9 cellular contexts compared by ENCODE assay signal in the genomic region with DNA sequence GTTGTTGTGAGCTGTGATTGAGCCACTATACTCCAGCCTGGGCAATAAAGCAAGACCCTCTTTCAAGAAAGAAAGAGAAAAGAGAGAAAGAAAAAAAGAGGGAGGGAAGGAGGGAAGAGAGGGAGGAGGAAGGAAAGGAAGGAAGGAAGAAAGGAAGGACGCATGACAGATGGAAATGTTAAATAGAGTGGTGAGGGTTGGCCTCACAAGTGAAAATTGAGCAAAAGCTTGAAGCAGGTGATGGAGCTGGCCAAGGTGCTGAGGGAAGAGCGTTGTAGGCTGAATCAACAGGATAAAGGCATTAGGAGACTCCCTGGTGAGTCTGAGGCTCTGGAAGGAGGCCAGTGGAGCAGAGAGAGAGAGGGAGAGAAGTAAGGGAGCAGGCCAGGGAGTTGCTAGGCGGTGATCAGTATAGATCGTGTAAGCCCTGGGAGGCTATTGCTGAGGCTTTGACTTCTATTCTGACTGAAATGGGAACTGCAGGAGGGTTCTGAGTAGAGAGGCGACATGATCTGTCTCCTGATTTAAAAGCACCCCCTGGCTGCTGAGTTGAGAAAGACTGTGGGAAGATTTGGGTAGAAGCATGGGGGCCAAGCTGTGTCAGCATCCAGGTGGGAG. TPM values are rescaled to one million over a fixed set of nuclear protein-coding genes. Genes with fewer than 3 reads are reported as not detected.
DNase-seq lines count a peak whose midpoint lies in the region; ATAC-seq and TF ChIP-seq lines count a peak whose summit lies in the region.
"Had no signal": no experiment of that assay in that cellular context is flagged by ENCODE, and none has a peak within 500 bp of the region (broad histone marks: within the 10 kb centered on the region; RNA-seq: fewer than 3 reads in every experiment).

No MANE protein-coding gene starts in this region.

- no peaks in the 10 kb centered on the region for H3K27me3 Mint-ChIP-seq in activated T-helper 17 cell treated with anti-CD3 and anti-CD28 coated beads, Interleukin-2, amount 50 U/mL, for 72 hours
- H3K27me3 Mint-ChIP-seq: activated naive CD8-positive, alpha-beta T cell had no signal

- H3K27ac Mint-ChIP-seq in activated T-helper 17 cell treated with anti-CD3 and anti-CD28 coated beads, Interleukin-2, amount 50 U/mL, for 72 hours = peak overlapping the region; percentile 25
- H3K27ac Mint-ChIP-seq: activated naive CD8-positive, alpha-beta T cell had no signal

- no peak overlapping the region for H3K27ac ChIP-seq in HCT116 (ENCODE audit: low read depth, low read length)

- no peak overlapping the region for H2AFZ ChIP-seq in HCT116 (ENCODE audit: low read depth, low read length, poor library complexity, severe bottlenecking)

- H3K4me1 Mint-ChIP-seq in activated T-helper 17 cell treated with anti-CD3 and anti-CD28 coated beads, Interleukin-2, amount 50 U/mL, for 72 hours = peaks cover 4% of the 10 kb centered on the region

- H3K79me2 ChIP-seq in HCT116 (ENCODE audit: insufficient read depth, low read length) = no peaks in the 10 kb centered on the region

- H3K9ac ChIP-seq in HCT116 (ENCODE audit: low read length) = no peak overlapping the region

- BruUV-seq in HCT116 (replicated peaks; lab: Mats Ljungman, UMichigan) = no TSS peak

- intact Hi-C loops in HCT116 (cut with micrococcal nuclease) = no loop called here

- ATAC-seq in HCT116 = peak; percentile 44; the same call in 1 of the 2 replicates
- peak; percentile 67 for ATAC-seq in activated T-helper 17 cell treated with anti-CD3 and anti-CD28 coated beads, Interleukin-2, amount 50 U/mL, for 72 hours (replicated peaks)
- ATAC-seq in GM18861 (IDR thresholded peaks at IDR 0.05; ENCODE audit: unreplicated experiment) = no peak
- ATAC-seq in GM18511 (IDR thresholded peaks at IDR 0.05; ENCODE audit: unreplicated experiment) = no peak

- CTCF ChIA-PET in HCT116 (lab: Charles Lee) = no interaction called here

- no peaks in the 10 kb centered on the region for H3K9me3 ChIP-seq in HCT116 (ENCODE audit: control insufficient read depth in 1 of 2, insufficient read depth in 1 of 2, low read depth in 1 of 2, low read length in 2 of 2)

- no peak overlapping the region for H3K4me3 Mint-ChIP-seq in activated T-helper 17 cell treated with anti-CD3 and anti-CD28 coated beads, Interleukin-2, amount 50 U/mL, for 72 hours
- H3K4me3 Mint-ChIP-seq: activated naive CD8-positive, alpha-beta T cell had no signal

- no peak overlapping the region for H3K4me2 ChIP-seq in HCT116 (ENCODE audit: low read length)

- 0 out of 4 replicates have a peak, but pooled peaks cover 0 to 2% of the 10 kb centered on the region in 2 experiments for H3K36me3 ChIP-seq in HCT116 (ENCODE audit: control insufficient read depth in 1 of 2, insufficient read depth in 2 of 2, low read length in 2 of 2)

- TF ChIP-seq CTCF in HCT116 (IDR thresholded peaks at IDR 0.05 in 2 of 3, conservative IDR thresholded peaks at IDR 0.05 in 1 of 3; ENCODE audit: borderline replicate concordance in 1 of 3, insufficient read depth in 1 of 3, low read depth in 2 of 3, low read length in 2 of 3) = peak in 2 of 3 experiments; percentile 18 to 28; a peak in 3 of 6 replicates

- no peaks in the 10 kb centered on the region for H3K9me2 ChIP-seq in HCT116 (ENCODE audit: insufficient read depth)

- H3K9me3 Mint-ChIP-seq in activated T-helper 17 cell treated with anti-CD3 and anti-CD28 coated beads, Interleukin-2, amount 50 U/mL, for 72 hours = no peaks in the 10 kb centered on the region

- H3K4me1 ChIP-seq in HCT116 (ENCODE audit: control insufficient read depth in 1 of 2, insufficient read depth in 2 of 2, low read length in 2 of 2) = no peaks in the 10 kb centered on the region

- POLR2A ChIA-PET in HCT116 (lab: Charles Lee) = no interaction called here

- RAD21 ChIA-PET in HCT116 (lab: Charles Lee; ENCODE audit: low non-redundant PET in 1 of 2, low total read pairs in 2 of 2, uncharacterized antibody in 2 of 2, unreplicated experiment in 2 of 2) = no interaction called here

- peak; percentile 30 for DNase-seq in Daoy (ENCODE audit: low read depth)
- DNase-seq in HCT116 (ENCODE audit: low read depth, low spot score) = no peak
- DNase-seq in iris pigment epithelial cell (ENCODE audit: low read depth) = peak; percentile 50
- DNase-seq in NCI-H1092 (lab: John Stamatoyannopoulos, UW) = no peak
- no peak for DNase-seq in middle frontal gyrus (ENCODE audit: extremely low spot score, low spot score)

- no peak for TF ChIP-seq POLR2A in HCT116 (IDR thresholded peaks at IDR 0.05; ENCODE audit: borderline replicate concordance, extremely low read depth, insufficient read depth, insufficient read length)

- peak; percentile 56 for TF ChIP-seq RAD21 in HCT116 (IDR thresholded peaks at IDR 0.05; ENCODE audit: low read depth)

- H3K27me3 ChIP-seq in HCT116 (ENCODE audit: insufficient read depth, low read length) = no peaks in the 10 kb centered on the region

- H4K20me1 ChIP-seq in HCT116 (ENCODE audit: insufficient read depth) = no peaks in the 10 kb centered on the region

- peaks cover 6% of the 10 kb centered on the region for H3K36me3 Mint-ChIP-seq in activated T-helper 17 cell treated with anti-CD3 and anti-CD28 coated beads, Interleukin-2, amount 50 U/mL, for 72 hours (ENCODE audit: low read depth)

- no peak overlapping the region for H3K4me3 ChIP-seq in HCT116 (replicated peaks in 1 of 2; ENCODE audit: low read depth in 1 of 2, low read length in 2 of 2)

TF ChIP-seq in HCT116, 20 proteins besides CTCF, POLR2A, EP300 and RAD21:
- no peak for TF ChIP-seq YY1 (IDR thresholded peaks at IDR 0.05; ENCODE audit: extremely low read depth, insufficient replicate concordance, low read depth, low read length)
- TF ChIP-seq, protein P1, sequence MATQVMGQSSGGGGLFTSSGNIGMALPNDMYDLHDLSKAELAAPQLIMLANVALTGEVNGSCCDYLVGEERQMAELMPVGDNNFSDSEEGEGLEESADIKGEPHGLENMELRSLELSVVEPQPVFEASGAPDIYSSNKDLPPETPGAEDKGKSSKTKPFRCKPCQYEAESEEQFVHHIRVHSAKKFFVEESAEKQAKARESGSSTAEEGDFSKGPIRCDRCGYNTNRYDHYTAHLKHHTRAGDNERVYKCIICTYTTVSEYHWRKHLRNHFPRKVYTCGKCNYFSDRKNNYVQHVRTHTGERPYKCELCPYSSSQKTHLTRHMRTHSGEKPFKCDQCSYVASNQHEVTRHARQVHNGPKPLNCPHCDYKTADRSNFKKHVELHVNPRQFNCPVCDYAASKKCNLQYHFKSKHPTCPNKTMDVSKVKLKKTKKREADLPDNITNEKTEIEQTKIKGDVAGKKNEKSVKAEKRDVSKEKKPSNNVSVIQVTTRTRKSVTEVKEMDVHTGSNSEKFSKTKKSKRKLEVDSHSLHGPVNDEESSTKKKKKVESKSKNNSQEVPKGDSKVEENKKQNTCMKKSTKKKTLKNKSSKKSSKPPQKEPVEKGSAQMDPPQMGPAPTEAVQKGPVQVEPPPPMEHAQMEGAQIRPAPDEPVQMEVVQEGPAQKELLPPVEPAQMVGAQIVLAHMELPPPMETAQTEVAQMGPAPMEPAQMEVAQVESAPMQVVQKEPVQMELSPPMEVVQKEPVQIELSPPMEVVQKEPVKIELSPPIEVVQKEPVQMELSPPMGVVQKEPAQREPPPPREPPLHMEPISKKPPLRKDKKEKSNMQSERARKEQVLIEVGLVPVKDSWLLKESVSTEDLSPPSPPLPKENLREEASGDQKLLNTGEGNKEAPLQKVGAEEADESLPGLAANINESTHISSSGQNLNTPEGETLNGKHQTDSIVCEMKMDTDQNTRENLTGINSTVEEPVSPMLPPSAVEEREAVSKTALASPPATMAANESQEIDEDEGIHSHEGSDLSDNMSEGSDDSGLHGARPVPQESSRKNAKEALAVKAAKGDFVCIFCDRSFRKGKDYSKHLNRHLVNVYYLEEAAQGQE (IDR thresholded peaks at IDR 0.05; ENCODE audit: low read depth) = peak; percentile 58

RNA-seq across cellular contexts. Expression of a gene that starts 26.5 kb away (rescaled TPM):
- total RNA-seq in Daoy (2014; rRNA removed; shearing (Covaris generic)) = 146 and 150 TPM in 2 replicates
- 59.3 TPM for total RNA-seq in HCT116 (2021; ENCODE audit: unreplicated experiment)
- 44.2 and 46.3 TPM in 2 replicates for polyA plus RNA-seq in HCT116 (2012)
- 10 to 100 TPM; 67.4 to 85.7 TPM for total RNA-seq in activated T-helper 17 cell treated with anti-CD3 and anti-CD28 coated beads, Interleukin-2, amount 50 U/mL, for 72 hours

Comparison
In these comparisons a context has a peak if more than half of its experiments do, and no peak if none do; other contexts are left out.
1. DNase-seq: peak in Daoy (single experiment) and iris pigment epithelial cell (single experiment); none in HCT116 (single experiment), NCI-H1092 (single experiment) and middle frontal gyrus (single experiment).
2. ATAC-seq: peak in HCT116 (single experiment) and activated T-helper 17 cell treated with anti-CD3 and anti-CD28 coated beads, Interleukin-2, amount 50 U/mL, for 72 hours (single experiment); none in GM18861 (single experiment) and GM18511 (single experiment).